Comparison of ENCODE assay signal across 1 cellular context in genomic region chr14:21269252-21270046, GRCh38.
TF ChIP-seq lines count a peak whose summit lies in the region.

Gene HNRNPC (minus strand): TSS chr14:21269442. CDS start chr14:21234193, 35,249 bp downstream.

TF ChIP-seq in HepG2, 621 proteins besides CTCF, POLR2A, EP300 and RAD21 (continued from another document and continues in another):
- TF ChIP-seq AHDC1 (CRISPR knock-in tag; IDR thresholded peaks at IDR 0.05; ENCODE audit: borderline replicate concordance) = 0 out of 2 replicates have a peak, but pooled peaks have one; percentile 14
- TF ChIP-seq ZNF12 (CRISPR knock-in tag; IDR thresholded peaks at IDR 0.05) = no peak; the same call in 1 of the 2 replicates
- no peak for TF ChIP-seq HNRNPK (IDR thresholded peaks at IDR 0.05; ENCODE audit: low read depth, low read length, poor library complexity, severe bottlenecking)
- no peak for TF ChIP-seq GPBP1L1 (CRISPR knock-in tag; IDR thresholded peaks at IDR 0.05)
- 0 out of 2 replicates have a peak, but pooled peaks have one; percentile 37 for TF ChIP-seq ZNF224 (CRISPR knock-in tag; IDR thresholded peaks at IDR 0.05)
- no peak for TF ChIP-seq ZNF530 (CRISPR knock-in tag; IDR thresholded peaks at IDR 0.05; ENCODE audit: low read depth)
- TF ChIP-seq BRF2 (CRISPR knock-in tag; IDR thresholded peaks at IDR 0.05) = peak; percentile 79; the same call in 1 of the 2 replicates
- TF ChIP-seq IRF2 (CRISPR knock-in tag; IDR thresholded peaks at IDR 0.05) = peak; percentile 56; the same call in 1 of the 2 replicates
- TF ChIP-seq HOMEZ (CRISPR knock-in tag; IDR thresholded peaks at IDR 0.05; ENCODE audit: low read depth) = peak; percentile 77
- TF ChIP-seq ZNF577 (CRISPR knock-in tag; IDR thresholded peaks at IDR 0.05; ENCODE audit: borderline replicate concordance, low read depth) = no peak
- no peak for TF ChIP-seq ZKSCAN1 (IDR thresholded peaks at IDR 0.05; ENCODE audit: low read length)
- TF ChIP-seq AFF4 (CRISPR knock-in tag; IDR thresholded peaks at IDR 0.05) = peak; percentile 85
- TF ChIP-seq ZNF740 (CRISPR knock-in tag; IDR thresholded peaks at IDR 0.05) = peak; percentile 84
- TF ChIP-seq ZNF598 (CRISPR knock-in tag; IDR thresholded peaks at IDR 0.05; ENCODE audit: borderline replicate concordance) = peak; percentile 91; the same call in 1 of the 2 replicates
- peak; percentile 4; the same call in 1 of the 2 replicates for TF ChIP-seq PRDM15 (CRISPR knock-in tag; IDR thresholded peaks at IDR 0.05)
- TF ChIP-seq ATRX (CRISPR knock-in tag; IDR thresholded peaks at IDR 0.05; ENCODE audit: borderline replicate concordance) = 0 out of 2 replicates have a peak, but pooled peaks have one; percentile 81
- peak; percentile 84; the same call in 1 of the 2 replicates for TF ChIP-seq TARDBP (CRISPR knock-in tag; IDR thresholded peaks at IDR 0.05)
- TF ChIP-seq ATF3 (CRISPR knock-in tag; IDR thresholded peaks at IDR 0.05) = no peak; the same call in 1 of the 2 replicates
- TF ChIP-seq SSRP1 (CRISPR knock-in tag; IDR thresholded peaks at IDR 0.05) = 0 out of 2 replicates have a peak, but pooled peaks have one; percentile 4
- no peak for TF ChIP-seq ZBTB20 (CRISPR knock-in tag; IDR thresholded peaks at IDR 0.05; ENCODE audit: borderline replicate concordance, low read depth)
- TF ChIP-seq ZNF749 (CRISPR knock-in tag; IDR thresholded peaks at IDR 0.05; ENCODE audit: borderline replicate concordance) = peak; percentile 77; the same call in 1 of the 2 replicates
- peak; percentile 68 for TF ChIP-seq ISL2 (CRISPR knock-in tag; IDR thresholded peaks at IDR 0.05)
- TF ChIP-seq JUN (CRISPR knock-in tag; IDR thresholded peaks at IDR 0.05) = peak; percentile 76; the same call in 1 of the 2 replicates
- no peak for TF ChIP-seq FIP1L1 (IDR thresholded peaks at IDR 0.05; ENCODE audit: borderline replicate concordance, insufficient read depth, low read depth, low read length)
- peak; percentile 64 for TF ChIP-seq ETV5 (CRISPR knock-in tag; IDR thresholded peaks at IDR 0.05; ENCODE audit: borderline replicate concordance)
- peak; percentile 81 for TF ChIP-seq SALL1 (CRISPR knock-in tag; IDR thresholded peaks at IDR 0.05)
- no peak; the same call in 1 of the 2 replicates for TF ChIP-seq ZNF790 (CRISPR knock-in tag; IDR thresholded peaks at IDR 0.05; ENCODE audit: borderline replicate concordance)
- peak; percentile 96 for TF ChIP-seq CREB1 (IDR thresholded peaks at IDR 0.05)
- TF ChIP-seq CREB1 (CRISPR knock-in tag; IDR thresholded peaks at IDR 0.05) = peak; percentile 95
- TF ChIP-seq ZNF317 (CRISPR knock-in tag; IDR thresholded peaks at IDR 0.05) = peak; percentile 67; the same call in 1 of the 2 replicates
- TF ChIP-seq ZNF839 (CRISPR knock-in tag; IDR thresholded peaks at IDR 0.05; ENCODE audit: borderline replicate concordance) = no peak
- TF ChIP-seq THAP8 (CRISPR knock-in tag; IDR thresholded peaks at IDR 0.05; ENCODE audit: borderline replicate concordance) = no peak
- TF ChIP-seq ZNF724P (CRISPR knock-in tag; IDR thresholded peaks at IDR 0.05; ENCODE audit: borderline replicate concordance) = no peak
- no peak for TF ChIP-seq ZMYM3 (CRISPR knock-in tag; IDR thresholded peaks at IDR 0.05)
- no peak for TF ChIP-seq PLRG1 (conservative IDR thresholded peaks at IDR 0.05)
- TF ChIP-seq KDM3A (CRISPR knock-in tag; IDR thresholded peaks at IDR 0.05; ENCODE audit: low read depth) = peak; percentile 44
- no peak for TF ChIP-seq ZFP82 (CRISPR knock-in tag; IDR thresholded peaks at IDR 0.05; ENCODE audit: borderline replicate concordance)
- no peak for TF ChIP-seq SRSF9 (IDR thresholded peaks at IDR 0.05; ENCODE audit: borderline replicate concordance, insufficient read depth, low read depth, low read length, poor library complexity, severe bottlenecking)
- peak; percentile 92 for TF ChIP-seq TEAD2 (CRISPR knock-in tag; IDR thresholded peaks at IDR 0.05)
- 0 out of 2 replicates have a peak, but pooled peaks have one; percentile 32 for TF ChIP-seq ETS1 (CRISPR knock-in tag; IDR thresholded peaks at IDR 0.05)
- TF ChIP-seq ZNF556 (CRISPR knock-in tag; IDR thresholded peaks at IDR 0.05; ENCODE audit: borderline replicate concordance) = no peak
